Comparison of ENCODE assay signal across 8 cellular contexts in genomic region chr3:64445318-64446300, GRCh38.
DNase-seq lines count a peak whose midpoint lies in the region; ATAC-seq and TF ChIP-seq lines count a peak whose summit lies in the region.

No MANE protein-coding gene starts in this region.

- no peaks in the 10 kb centered on the region for H3K79me2 ChIP-seq in parathyroid adenoma

- no peak overlapping the region for H3K27ac Mint-ChIP-seq in stimulated activated naive CD8-positive, alpha-beta T cell treated with anti-CD3 and anti-CD28 coated beads, Interleukin-15, amount 100 ng/mL, for 72 hours

- peak overlapping the region in 1 of 2 donors; percentile 64 for H3K4me3 Mint-ChIP-seq in stimulated activated naive CD8-positive, alpha-beta T cell treated with anti-CD3 and anti-CD28 coated beads, Interleukin-15, amount 100 ng/mL, for 72 hours

- no peaks in the 10 kb centered on the region for H3K27me3 ChIP-seq in parathyroid adenoma (ENCODE audit: control insufficient read depth, insufficient read depth, low read length)

- no peak for ATAC-seq in stimulated activated naive CD8-positive, alpha-beta T cell treated with anti-CD3 and anti-CD28 coated beads, Interleukin-15, amount 100 ng/mL, for 72 hours
- no peak for ATAC-seq in HG02798 (IDR thresholded peaks at IDR 0.05; ENCODE audit: poor library complexity, unreplicated experiment)

- H3K9me3 ChIP-seq in parathyroid adenoma (ENCODE audit: control insufficient read depth, low read length), result no peaks in the 10 kb centered on the region

- H3K27me3 Mint-ChIP-seq in stimulated activated naive CD8-positive, alpha-beta T cell treated with anti-CD3 and anti-CD28 coated beads, Interleukin-15, amount 100 ng/mL, for 72 hours, result peaks cover 78% of the 10 kb centered on the region

- no peaks in the 10 kb centered on the region for H3K4me1 Mint-ChIP-seq in stimulated activated naive CD8-positive, alpha-beta T cell treated with anti-CD3 and anti-CD28 coated beads, Interleukin-15, amount 100 ng/mL, for 72 hours

- no peaks in the 10 kb centered on the region for H3K9me3 Mint-ChIP-seq in stimulated activated naive CD8-positive, alpha-beta T cell treated with anti-CD3 and anti-CD28 coated beads, Interleukin-15, amount 100 ng/mL, for 72 hours

- DNase-seq in EL (peak; percentile 38), NCI-H526 treated with DMSO at 0.1 percent for 48 hours (lab: John Stamatoyannopoulos, UW) (peak; percentile 20), foreskin fibroblast (peak in 1 of 2 donors; percentile 59), occipital lobe (lab: John Stamatoyannopoulos, UW) (no peak)
- DNase-seq in stimulated activated naive CD8-positive, alpha-beta T cell treated with anti-CD3 and anti-CD28 coated beads, Interleukin-15, amount 100 ng/mL, for 72 hours, result no peak
- DNase-seq in activated CD4-positive, CD25-positive, alpha-beta regulatory T cell (lab: John Stamatoyannopoulos, UW), result no peak

- TF ChIP-seq CTCF in foreskin fibroblast (IDR thresholded peaks at IDR 0.05; ENCODE audit: low read depth, low read length) (no peak), parathyroid adenoma (IDR thresholded peaks at IDR 0.05) (no peak)

- peak overlapping the region; percentile 88 for H2AFZ ChIP-seq in parathyroid adenoma

- no peaks in the 10 kb centered on the region for H3K36me3 ChIP-seq in parathyroid adenoma (ENCODE audit: control insufficient read depth, insufficient read depth, low read length)

- H3K4me3 ChIP-seq in foreskin fibroblast (ENCODE audit: low read depth in 1 of 2, low read length in 2 of 2) (peak overlapping the region; percentile 52 to 59), parathyroid adenoma (ENCODE audit: low read depth, low read length) (peak overlapping the region; percentile 58)

- H3K4me1 ChIP-seq in parathyroid adenoma, result peaks cover 4% of the 10 kb centered on the region

- H3K27ac ChIP-seq in parathyroid adenoma, result no peak overlapping the region

- peak overlapping the region; percentile 82 for H3K4me2 ChIP-seq in parathyroid adenoma (ENCODE audit: low read length)

- no peak overlapping the region for H3K9ac ChIP-seq in parathyroid adenoma

Comparison
In these comparisons a context has a peak if more than half of its experiments do, and no peak if none do; other contexts are left out.
1. DNase-seq: peak in EL (single experiment) and NCI-H526 treated with DMSO at 0.1 percent for 48 hours (single experiment); none in stimulated activated naive CD8-positive, alpha-beta T cell treated with anti-CD3 and anti-CD28 coated beads, Interleukin-15, amount 100 ng/mL, for 72 hours (0 of 2), occipital lobe (single experiment) and activated CD4-positive, CD25-positive, alpha-beta regulatory T cell (0 of 4).